Comparison of ENCODE assay signal across 1 cellular context in genomic region chr20:719816-720215, GRCh38.
TF ChIP-seq lines count a peak whose summit lies in the region.

No MANE protein-coding gene starts in this region.

TF ChIP-seq in H1, 55 proteins besides CTCF, POLR2A, EP300 and RAD21:
- TF ChIP-seq ZNF274 (IDR thresholded peaks at IDR 0.05; ENCODE audit: borderline replicate concordance, extremely low read depth, low read length) = no peak
- no peak for TF ChIP-seq SAP30 (IDR thresholded peaks at IDR 0.05; ENCODE audit: insufficient read depth, insufficient replicate concordance, low read length)
- TF ChIP-seq RBBP5 (IDR thresholded peaks at IDR 0.05; ENCODE audit: borderline replicate concordance, low read depth, low read length) = no peak
